ENCODE assay signal across 1 cellular context in the genomic region with DNA sequence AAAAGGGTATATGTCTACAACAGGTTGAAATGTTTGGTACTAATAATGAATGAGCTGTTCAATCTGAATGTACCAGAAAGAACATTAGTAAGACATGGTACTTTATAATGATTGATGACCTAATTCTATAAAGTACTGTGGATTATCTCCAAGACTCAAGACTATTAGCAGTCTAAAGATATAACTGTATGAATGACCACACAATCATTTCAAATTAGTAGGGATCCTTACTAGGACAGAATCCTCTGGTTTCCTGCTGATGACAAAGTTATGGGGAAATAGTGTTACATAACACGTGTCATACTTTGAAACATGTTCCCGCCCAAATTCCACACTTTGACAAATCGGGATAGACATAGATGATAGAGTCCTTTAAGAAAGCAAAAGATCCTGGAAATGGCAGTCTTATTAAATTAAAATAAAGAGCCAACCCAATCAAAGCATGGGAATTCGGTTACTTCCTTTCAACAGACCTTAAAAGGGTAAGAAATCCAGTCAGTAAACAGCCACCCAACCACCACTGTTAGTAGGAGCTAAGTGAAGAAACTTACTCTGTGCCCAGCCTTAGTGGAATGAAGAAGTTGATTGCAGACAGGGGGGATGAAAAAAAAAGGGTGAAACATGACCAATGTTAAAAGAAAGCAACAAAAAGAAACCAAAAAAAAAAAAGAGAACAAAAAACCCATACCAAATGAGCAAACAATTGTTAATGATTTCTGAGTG.
TF ChIP-seq lines count a peak whose summit lies in the region.

No MANE protein-coding gene starts in this region.

TF ChIP-seq in K562, 482 proteins besides CTCF, POLR2A, EP300 and RAD21 (continued from another document):
- TF ChIP-seq, protein P1, sequence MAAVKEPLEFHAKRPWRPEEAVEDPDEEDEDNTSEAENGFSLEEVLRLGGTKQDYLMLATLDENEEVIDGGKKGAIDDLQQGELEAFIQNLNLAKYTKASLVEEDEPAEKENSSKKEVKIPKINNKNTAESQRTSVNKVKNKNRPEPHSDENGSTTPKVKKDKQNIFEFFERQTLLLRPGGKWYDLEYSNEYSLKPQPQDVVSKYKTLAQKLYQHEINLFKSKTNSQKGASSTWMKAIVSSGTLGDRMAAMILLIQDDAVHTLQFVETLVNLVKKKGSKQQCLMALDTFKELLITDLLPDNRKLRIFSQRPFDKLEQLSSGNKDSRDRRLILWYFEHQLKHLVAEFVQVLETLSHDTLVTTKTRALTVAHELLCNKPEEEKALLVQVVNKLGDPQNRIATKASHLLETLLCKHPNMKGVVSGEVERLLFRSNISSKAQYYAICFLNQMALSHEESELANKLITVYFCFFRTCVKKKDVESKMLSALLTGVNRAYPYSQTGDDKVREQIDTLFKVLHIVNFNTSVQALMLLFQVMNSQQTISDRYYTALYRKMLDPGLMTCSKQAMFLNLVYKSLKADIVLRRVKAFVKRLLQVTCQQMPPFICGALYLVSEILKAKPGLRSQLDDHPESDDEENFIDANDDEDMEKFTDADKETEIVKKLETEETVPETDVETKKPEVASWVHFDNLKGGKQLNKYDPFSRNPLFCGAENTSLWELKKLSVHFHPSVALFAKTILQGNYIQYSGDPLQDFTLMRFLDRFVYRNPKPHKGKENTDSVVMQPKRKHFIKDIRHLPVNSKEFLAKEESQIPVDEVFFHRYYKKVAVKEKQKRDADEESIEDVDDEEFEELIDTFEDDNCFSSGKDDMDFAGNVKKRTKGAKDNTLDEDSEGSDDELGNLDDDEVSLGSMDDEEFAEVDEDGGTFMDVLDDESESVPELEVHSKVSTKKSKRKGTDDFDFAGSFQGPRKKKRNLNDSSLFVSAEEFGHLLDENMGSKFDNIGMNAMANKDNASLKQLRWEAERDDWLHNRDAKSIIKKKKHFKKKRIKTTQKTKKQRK (IDR thresholded peaks at IDR 0.05; ENCODE audit: borderline replicate concordance, low read depth, low read length): no peak
- TF ChIP-seq ZNF408 (CRISPR knock-in tag; IDR thresholded peaks at IDR 0.05; ENCODE audit: low read depth) (no peak), TEAD4 (IDR thresholded peaks at IDR 0.05; ENCODE audit: low read length) (peak; percentile 42; the same call in 1 of the 2 replicates), TEAD4 (CRISPR knock-in tag; IDR thresholded peaks at IDR 0.05; ENCODE audit: borderline replicate concordance) (no peak), MAFF (IDR thresholded peaks at IDR 0.05; ENCODE audit: low read length) (no peak), HNRNPH1 (optimal IDR thresholded peaks at IDR 0.05; ENCODE audit: low read depth, low read length) (no peak), ZNF644 (tag; IDR thresholded peaks at IDR 0.05; ENCODE audit: low read depth) (no peak), NCOA2 (IDR thresholded peaks at IDR 0.05; ENCODE audit: partially characterized antibody in 2 of 2) (no peak), ZC3H4 (CRISPR knock-in tag; IDR thresholded peaks at IDR 0.05; ENCODE audit: borderline replicate concordance) (no peak), PTRF (tag; IDR thresholded peaks at IDR 0.05) (no peak), MEF2A (IDR thresholded peaks at IDR 0.05; ENCODE audit: control insufficient read depth, low read depth, low read length) (no peak), LARP7 (IDR thresholded peaks at IDR 0.05) (0 out of 2 replicates have a peak, but pooled peaks have one; percentile 32), SRSF1 (IDR thresholded peaks at IDR 0.05; ENCODE audit: low read depth, low read length) (no peak)
- TF ChIP-seq, protein P2, sequence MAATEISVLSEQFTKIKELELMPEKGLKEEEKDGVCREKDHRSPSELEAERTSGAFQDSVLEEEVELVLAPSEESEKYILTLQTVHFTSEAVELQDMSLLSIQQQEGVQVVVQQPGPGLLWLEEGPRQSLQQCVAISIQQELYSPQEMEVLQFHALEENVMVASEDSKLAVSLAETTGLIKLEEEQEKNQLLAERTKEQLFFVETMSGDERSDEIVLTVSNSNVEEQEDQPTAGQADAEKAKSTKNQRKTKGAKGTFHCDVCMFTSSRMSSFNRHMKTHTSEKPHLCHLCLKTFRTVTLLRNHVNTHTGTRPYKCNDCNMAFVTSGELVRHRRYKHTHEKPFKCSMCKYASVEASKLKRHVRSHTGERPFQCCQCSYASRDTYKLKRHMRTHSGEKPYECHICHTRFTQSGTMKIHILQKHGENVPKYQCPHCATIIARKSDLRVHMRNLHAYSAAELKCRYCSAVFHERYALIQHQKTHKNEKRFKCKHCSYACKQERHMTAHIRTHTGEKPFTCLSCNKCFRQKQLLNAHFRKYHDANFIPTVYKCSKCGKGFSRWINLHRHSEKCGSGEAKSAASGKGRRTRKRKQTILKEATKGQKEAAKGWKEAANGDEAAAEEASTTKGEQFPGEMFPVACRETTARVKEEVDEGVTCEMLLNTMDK (IDR thresholded peaks at IDR 0.05; ENCODE audit: borderline replicate concordance, insufficient read depth, low read depth, low read length, poor library complexity, severe bottlenecking): no peak
- TF ChIP-seq, protein P3, sequence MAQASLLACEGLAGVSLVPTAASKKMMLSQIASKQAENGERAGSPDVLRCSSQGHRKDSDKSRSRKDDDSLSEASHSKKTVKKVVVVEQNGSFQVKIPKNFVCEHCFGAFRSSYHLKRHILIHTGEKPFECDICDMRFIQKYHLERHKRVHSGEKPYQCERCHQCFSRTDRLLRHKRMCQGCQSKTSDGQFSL (CRISPR knock-in tag; IDR thresholded peaks at IDR 0.05): no peak
- TF ChIP-seq, protein P3 (tag; IDR thresholded peaks at IDR 0.05): no peak
